Comparison of ENCODE assay signal across 13 cellular contexts in genomic region chr10:71272122-71272771, GRCh38. TPM values are rescaled to one million over a fixed set of nuclear protein-coding genes. Genes with fewer than 3 reads are reported as not detected.
DNase-seq lines count a peak whose midpoint lies in the region; ATAC-seq and TF ChIP-seq lines count a peak whose summit lies in the region.
"Had no signal": no experiment of that assay in that cellular context is flagged by ENCODE, and none has a peak within 500 bp of the region (broad histone marks: within the 10 kb centered on the region; RNA-seq: fewer than 3 reads in every experiment).

No MANE protein-coding gene starts in this region.

- H3K9me3 ChIP-seq in BLaER1 (no peaks in the 10 kb centered on the region), IMR-90 (ENCODE audit: control insufficient read depth, insufficient read depth, low read length) (no peaks in the 10 kb centered on the region), gastrocnemius medialis (no peaks in the 10 kb centered on the region)

- no peak overlapping the region for H3K23ac ChIP-seq in IMR-90 (ENCODE audit: low read depth, low read length)

- H3K4ac ChIP-seq in IMR-90 (ENCODE audit: low read depth, low read length), result peak overlapping the region; percentile 55; the same call in 1 of the 2 replicates

- H2BK15ac ChIP-seq in IMR-90 (ENCODE audit: low read depth, low read length), result peak overlapping the region; percentile 47; the same call in 1 of the 3 replicates

- ATAC-seq in IMR-90 (ENCODE audit: low read depth), result peak; percentile 48
- no peak for ATAC-seq in gastrocnemius medialis
- no peak for ATAC-seq in HG03571 (IDR thresholded peaks at IDR 0.05; ENCODE audit: unreplicated experiment)
- ATAC-seq: natural killer cell had no signal

- peak overlapping the region; percentile 35 to 78; a peak in 3 of 4 replicates for H4K8ac ChIP-seq in IMR-90 (ENCODE audit: low read depth in 2 of 2, low read length in 2 of 2)

- no peak overlapping the region; the same call in 1 of the 2 replicates for H3K18ac ChIP-seq in IMR-90 (ENCODE audit: low read depth, low read length)

- peaks cover 0 to 10% of the 10 kb centered on the region in 2 experiments; a peak in 1 of 4 replicates for H3K79me1 ChIP-seq in IMR-90 (ENCODE audit: low read depth in 1 of 2, low read length in 2 of 2)

- 0% methylated on average over 1 of the region's 15 CpGs; no CpG with 5 or more reads in 1 of the 2 experiments for WGBS in IMR-90 (ENCODE audit: extremely low coverage in 2 of 2, insufficient read length in 1 of 2), 2 experiments

- 0 out of 2 replicates have a peak, but pooled peaks cover 5% of the 10 kb centered on the region for H3K9me1 ChIP-seq in IMR-90 (ENCODE audit: insufficient read depth, low read length)

- H2AK5ac ChIP-seq in IMR-90 (ENCODE audit: low read depth, low read length), result peak overlapping the region; percentile 61

- peak overlapping the region; percentile 92 for H2AFZ ChIP-seq in IMR-90 (replicated peaks; ENCODE audit: low read length, poor library complexity)

- no peaks in the 10 kb centered on the region for H3K36me3 ChIP-seq in BLaER1
- H3K36me3 ChIP-seq in IMR-90 (ENCODE audit: control insufficient read depth, insufficient read depth, low read length), result no peaks in the 10 kb centered on the region
- no peaks in the 10 kb centered on the region for H3K36me3 ChIP-seq in brain microvascular endothelial cell (replicated peaks)
- no peaks in the 10 kb centered on the region for H3K36me3 ChIP-seq in gastrocnemius medialis

- peak overlapping the region; percentile 29; the same call in 1 of the 2 replicates for H2BK120ac ChIP-seq in IMR-90 (ENCODE audit: low read depth, low read length)

- 0 out of 2 replicates have a peak overlapping the region, but pooled peaks have one; percentile 16 for H2BK20ac ChIP-seq in IMR-90 (ENCODE audit: low read depth, low read length)

- CTCF ChIA-PET in IMR-90 (lab: Yijun Ruan, JAX), result no interaction called here

- peak overlapping the region; percentile 40 for H2BK5ac ChIP-seq in IMR-90 (ENCODE audit: low read depth, low read length, poor library complexity, severe bottlenecking)

- H3K4me1 ChIP-seq in BLaER1 (peaks cover 52% of the 10 kb centered on the region), IMR-90 (ENCODE audit: control insufficient read depth, insufficient read depth, low read length) (peaks cover 20% of the 10 kb centered on the region), gastrocnemius medialis (peaks cover 15 to 27% of the 10 kb centered on the region in 2 donors)

- POLR2A ChIA-PET in IMR-90 (lab: Charles Lee; ENCODE audit: unreplicated experiment), result no interaction called here

- DNase-seq in IMR-90 (peak; percentile 80), brain microvascular endothelial cell (peak; percentile 68), lung microvascular endothelial cell (ENCODE audit: low read depth in 2 of 2) (peak; percentile 83 to 95), NCI-H128 (lab: John Stamatoyannopoulos, UW; ENCODE audit: unreplicated experiment) (no peak), gastrocnemius medialis (no peak), NCI-H524 treated with DMSO at 0.1 percent for 48 hours (lab: John Stamatoyannopoulos, UW) (no peak)
- DNase-seq: caudate nucleus, kidney glomerular epithelial cell, natural killer cell, NCI-H446 treated with DMSO at 0.1 percent for 48 hours had no signal

- intact Hi-C loops in IMR-90 (cut with micrococcal nuclease) (no loop called here), gastrocnemius medialis (cut with DNase I; ENCODE audit: low total_unique reads) (no loop called here)

- dilution Hi-C loops in IMR-90 (cut with HindIII; ENCODE audit: low sequenced_read_pairs, unreplicated experiment), result no loop called here

- H3K27ac ChIP-seq in BLaER1 (peak overlapping the region; percentile 47), IMR-90 (ENCODE audit: insufficient read depth, low read length) (no peak overlapping the region), brain microvascular endothelial cell (no peak overlapping the region), gastrocnemius medialis (no peak overlapping the region)
- H3K27ac ChIP-seq: SK-N-MC had no signal

- no peaks in the 10 kb centered on the region for H4K20me1 ChIP-seq in BLaER1
- H4K20me1 ChIP-seq in IMR-90 (ENCODE audit: insufficient read depth, low read length), result peaks cover 6% of the 10 kb centered on the region; the same call in 1 of the 2 replicates

- no TSS peak for BruUV-seq in IMR-90 (replicated peaks; lab: Mats Ljungman, UMichigan)

- TF ChIP-seq CTCF in IMR-90 (conservative IDR thresholded peaks at IDR 0.05; ENCODE audit: low read depth, low read length), result no peak
- TF ChIP-seq CTCF in brain microvascular endothelial cell (IDR thresholded peaks at IDR 0.05; ENCODE audit: low read depth, low read length, missing control alignments), result no peak
- no peak for TF ChIP-seq CTCF in gastrocnemius medialis (IDR thresholded peaks at IDR 0.05 in 4 of 5, conservative IDR thresholded peaks at IDR 0.05 in 1 of 5)

- H3K4me2 ChIP-seq in BLaER1, result peak overlapping the region; percentile 66
- no peak overlapping the region for H3K4me2 ChIP-seq in IMR-90 (ENCODE audit: low read depth, low read length)

- peak overlapping the region; percentile 64 for H4K5ac ChIP-seq in IMR-90 (ENCODE audit: low read depth, low read length)

- TF ChIP-seq POLR2A in IMR-90 (IDR thresholded peaks at IDR 0.05; ENCODE audit: low read depth, low read length) (no peak), gastrocnemius medialis (IDR thresholded peaks at IDR 0.05) (no peak)

- H3K4me3 ChIP-seq in BLaER1 (no peak overlapping the region), IMR-90 (ENCODE audit: insufficient read depth, low read depth, low read length) (no peak overlapping the region), brain microvascular endothelial cell (ENCODE audit: low read depth, low read length) (no peak overlapping the region), gastrocnemius medialis (no peak overlapping the region)
- H3K4me3 ChIP-seq: SK-N-MC had no signal

- peak overlapping the region; percentile 37; the same call in 1 of the 2 replicates for H3K14ac ChIP-seq in IMR-90 (replicated peaks; ENCODE audit: low read depth, low read length)

- H2AK9ac ChIP-seq in IMR-90 (replicated peaks; ENCODE audit: low read depth, low read length, poor library complexity), result peak overlapping the region; percentile 87

- no peak for TF ChIP-seq RAD21 in IMR-90 (IDR thresholded peaks at IDR 0.05; ENCODE audit: low read length)

- H3K56ac ChIP-seq in IMR-90 (ENCODE audit: extremely low read depth, insufficient read depth, low read length), result no peak overlapping the region

- H3K9ac ChIP-seq in BLaER1 (0 out of 2 replicates have a peak overlapping the region, but pooled peaks have one; percentile 42), IMR-90 (ENCODE audit: low read depth, low read length) (no peak overlapping the region)

- in situ Hi-C loops in IMR-90 (cut with MboI; ENCODE audit: low sequenced_read_pairs), result no loop called here
- in situ Hi-C loops in brain microvascular endothelial cell (cut with HindIII; ENCODE audit: low pct_ligation_motif_present, low sequenced_read_pairs), result no loop called here
- in situ Hi-C loops in gastrocnemius medialis (cut with MboI; ENCODE audit: low sequenced_read_pairs in 4 of 4), result loop anchor here in 1 of 4 donors (5.0 kb wide), 1 partner anchor 55 kb away; no protein-coding TSS in a partner anchor

- H3K27me3 ChIP-seq in BLaER1 (no peaks in the 10 kb centered on the region), IMR-90 (ENCODE audit: control insufficient read depth, insufficient read depth, low read length) (no peaks in the 10 kb centered on the region), brain microvascular endothelial cell (replicated peaks) (no peaks in the 10 kb centered on the region), gastrocnemius medialis (no peaks in the 10 kb centered on the region)

- H4K91ac ChIP-seq in IMR-90 (ENCODE audit: insufficient read depth, low read depth, low read length), result peak overlapping the region; percentile 48; the same call in 1 of the 2 replicates

TF ChIP-seq in IMR-90, 13 proteins besides CTCF, POLR2A, EP300 and RAD21:
- TF ChIP-seq MAFK (IDR thresholded peaks at IDR 0.05; ENCODE audit: low read depth, low read length) (0 out of 2 replicates have a peak, but pooled peaks have one; percentile 33), MAZ (IDR thresholded peaks at IDR 0.05; ENCODE audit: borderline replicate concordance, low read depth, low read length) (no peak), FOS (IDR thresholded peaks at IDR 0.05; ENCODE audit: low read depth, low read length) (peak; percentile 43; the same call in 1 of the 2 replicates)

RNA-seq across cellular contexts. Expression of gene SLC29A3, which starts 46.8 kb away (rescaled TPM):
- total RNA-seq in IMR-90 (2012; rRNA removed) (0.72 and 0.83 TPM in 2 replicates), lung microvascular endothelial cell (1.3 and 2.6 TPM in 2 replicates), gastrocnemius medialis (1 to 10 TPM in 3 of 4 donors, under 1 TPM in 1; 0.36 to 2.8 (median 2.0) TPM)
- polyA plus RNA-seq in IMR-90 (2012; rRNA removed), result 3.0 and 3.8 TPM in 2 replicates
- 0.79 and 3.2 TPM in 2 replicates for polyA plus RNA-seq in IMR-90 (2012; cell fraction: cytosol; rRNA removed)
- polyA plus RNA-seq in IMR-90 (2012; cell fraction: nucleus; rRNA removed; ENCODE audit: low replicate concordance), result 1.6 and 2.4 TPM in 2 replicates

RNA-seq across cellular contexts. Expression of gene UNC5B, which starts 59.9 kb away (rescaled TPM):
- 1.4 and 1.6 TPM in 2 replicates for total RNA-seq in IMR-90 (2012; rRNA removed)
- polyA plus RNA-seq in IMR-90 (2012; rRNA removed), result 4.2 and 4.4 TPM in 2 replicates
- polyA plus RNA-seq in IMR-90 (2012; cell fraction: cytosol; rRNA removed), result 3.2 and 6.3 TPM in 2 replicates
- 6.9 and 11.9 TPM in 2 replicates for polyA plus RNA-seq in IMR-90 (2012; cell fraction: nucleus; rRNA removed; ENCODE audit: low replicate concordance)
- total RNA-seq in lung microvascular endothelial cell, result 10.9 and 12.9 TPM in 2 replicates
- total RNA-seq in gastrocnemius medialis, result 1 to 10 TPM in 2 of 4 donors, under 1 TPM in 2; 0.65 to 1.2 (median 0.90) TPM

Comparison
In these comparisons a context has a peak if more than half of its experiments do, and no peak if none do; other contexts are left out.
1. DNase-seq: peak in IMR-90 (single experiment), brain microvascular endothelial cell (single experiment) and lung microvascular endothelial cell (2 of 2); none in NCI-H128 (single experiment), gastrocnemius medialis (0 of 2) and NCI-H524 treated with DMSO at 0.1 percent for 48 hours (single experiment).